Comparison of ENCODE assay signal across 23 cellular contexts in genomic region chr5:58786904-58787303, GRCh38.
A peak's percentile ranks its signal among the peaks of the same experiment; 100 is the strongest.
DNase-seq lines count a peak whose midpoint lies in the region; ATAC-seq and TF ChIP-seq lines count a peak whose summit lies in the region.
"Had no signal": no experiment of that assay in that cellular context is flagged by ENCODE, and none has a peak within 500 bp of the region (broad histone marks: within the 10 kb centered on the region; RNA-seq: fewer than 3 reads in every experiment).

No MANE protein-coding gene starts in this region.

- H3K4me1 ChIP-seq in neural progenitor cell: no peaks in the 10 kb centered on the region
- H3K4me1 ChIP-seq in CD8-positive, alpha-beta memory T cell (ENCODE audit: insufficient read depth, low read length): no peaks in the 10 kb centered on the region
- H3K4me1 ChIP-seq: right lobe of liver, transverse colon had no signal

- no peak overlapping the region for H3K9ac ChIP-seq in neural progenitor cell
- H3K9ac ChIP-seq: KMS-11 had no signal

- intact Hi-C loops in activated CD4-positive, alpha-beta memory T cell treated with anti-CD3 and anti-CD28 coated beads for 36 hours (cut with micrococcal nuclease): no loop called here

- DNase-seq in activated CD4-positive, alpha-beta memory T cell treated with anti-CD3 and anti-CD28 coated beads for 36 hours: peak; percentile 26
- no peak for DNase-seq in activated CD4-positive, alpha-beta memory T cell treated with anti-CD3 and anti-CD28 coated beads, Interleukin-2, amount 10 ng/mL, durations not matched to agents 7 days and 5 days
- DNase-seq in GM20000 (ENCODE audit: low spot score) (peak; percentile 11), neural progenitor cell (ENCODE audit: low spot score) (no peak), SW 1271 (lab: John Stamatoyannopoulos, UW) (no peak), GM19240 (ENCODE audit: insufficient read length, low spot score) (no peak)
- DNase-seq in CD8-positive, alpha-beta memory T cell: no peak
- DNase-seq: activated CD4-positive, alpha-beta T cell treated with anti-CD3 and anti-CD28 coated beads, Interleukin-2, amount 10 ng/mL, durations not matched to agents 24 days and 14 days; CD4-positive, CD25-positive, alpha-beta regulatory T cell; DND-41; effector memory CD4-positive, alpha-beta T cell; left cardiac atrium; mucosa of descending colon; NCI-H1417 treated with DMSO at 0.1 percent for 48 hours; NCI-H226; right lobe of liver; stimulated activated CD4-positive, alpha-beta T cell treated with anti-CD3 and anti-CD28 coated beads, Interleukin-4, amount 100 ng/mL, for 1 hour; transverse colon had no signal

- no peak overlapping the region for H3K4me3 Mint-ChIP-seq in activated CD4-positive, alpha-beta memory T cell treated with anti-CD3 and anti-CD28 coated beads for 36 hours
- no peak overlapping the region for H3K4me3 Mint-ChIP-seq in activated CD4-positive, alpha-beta memory T cell treated with anti-CD3 and anti-CD28 coated beads, Interleukin-2, amount 10 ng/mL, durations not matched to agents 7 days and 5 days
- H3K4me3 Mint-ChIP-seq in neural progenitor cell: no peak overlapping the region
- no peak overlapping the region for H3K4me3 Mint-ChIP-seq in CD8-positive, alpha-beta memory T cell
- H3K4me3 Mint-ChIP-seq: activated CD4-positive, alpha-beta T cell treated with anti-CD3 and anti-CD28 coated beads, Interleukin-2, amount 10 ng/mL, durations not matched to agents 24 days and 14 days; CD4-positive, CD25-positive, alpha-beta regulatory T cell; T-helper 1 cell treated with Interleukin-12 subunit alpha and Interleukin-12 subunit beta and Interleukin-4 antibody, amounts not matched to agents 30 μg/mL and 1 μg/mL, for 36 hours had no signal

- H3K9me3 ChIP-seq in neural progenitor cell (ENCODE audit: low read depth): no peaks in the 10 kb centered on the region
- no peaks in the 10 kb centered on the region for H3K9me3 ChIP-seq in CD8-positive, alpha-beta memory T cell (ENCODE audit: low read length)
- H3K9me3 ChIP-seq: mucosa of descending colon, right lobe of liver, transverse colon had no signal

- H4K20me1 ChIP-seq in neural progenitor cell (ENCODE audit: low read depth): no peaks in the 10 kb centered on the region

- ATAC-seq in HG03139 (IDR thresholded peaks at IDR 0.05; ENCODE audit: unreplicated experiment): peak; percentile 60
- ATAC-seq: left cardiac atrium, mucosa of descending colon, right lobe of liver, Right ventricle myocardium inferior had no signal

- no peak overlapping the region for H3K4me3 ChIP-seq in neural progenitor cell
- H3K4me3 ChIP-seq in CD8-positive, alpha-beta memory T cell (ENCODE audit: low read length): no peak overlapping the region
- H3K4me3 ChIP-seq: cardiac muscle cell, mucosa of descending colon, right lobe of liver, transverse colon had no signal

- no peak for TF ChIP-seq CTCF in GM20000 (IDR thresholded peaks at IDR 0.05; ENCODE audit: extremely low read depth, missing control alignments)
- no peak for TF ChIP-seq CTCF in neural progenitor cell (IDR thresholded peaks at IDR 0.05)

- H3K27me3 Mint-ChIP-seq in activated CD4-positive, alpha-beta memory T cell treated with anti-CD3 and anti-CD28 coated beads for 36 hours: peaks cover 16% of the 10 kb centered on the region
- peaks cover 17% of the 10 kb centered on the region for H3K27me3 Mint-ChIP-seq in activated CD4-positive, alpha-beta memory T cell treated with anti-CD3 and anti-CD28 coated beads, Interleukin-2, amount 10 ng/mL, durations not matched to agents 7 days and 5 days
- peaks cover 2% of the 10 kb centered on the region for H3K27me3 Mint-ChIP-seq in neural progenitor cell (ENCODE audit: insufficient read depth, low read depth)
- peaks cover 3 to 34% of the 10 kb centered on the region in 2 donors for H3K27me3 Mint-ChIP-seq in CD8-positive, alpha-beta memory T cell

- H3K27me3 ChIP-seq in neural progenitor cell: no peaks in the 10 kb centered on the region
- H3K27me3 ChIP-seq in CD8-positive, alpha-beta memory T cell (ENCODE audit: insufficient read depth, low read length, poor library complexity, severe bottlenecking): no peaks in the 10 kb centered on the region
- H3K27me3 ChIP-seq: cardiac muscle cell, right lobe of liver, transverse colon had no signal

- H3K36me3 ChIP-seq in neural progenitor cell: no peaks in the 10 kb centered on the region
- no peaks in the 10 kb centered on the region for H3K36me3 ChIP-seq in CD8-positive, alpha-beta memory T cell (ENCODE audit: insufficient read depth, low read length)
- H3K36me3 ChIP-seq: cardiac muscle cell, right lobe of liver, transverse colon had no signal

- no peaks in the 10 kb centered on the region for H3K9me3 Mint-ChIP-seq in activated CD4-positive, alpha-beta memory T cell treated with anti-CD3 and anti-CD28 coated beads for 36 hours
- no peaks in the 10 kb centered on the region for H3K9me3 Mint-ChIP-seq in activated CD4-positive, alpha-beta memory T cell treated with anti-CD3 and anti-CD28 coated beads, Interleukin-2, amount 10 ng/mL, durations not matched to agents 7 days and 5 days
- H3K9me3 Mint-ChIP-seq in neural progenitor cell: no peaks in the 10 kb centered on the region
- H3K9me3 Mint-ChIP-seq in CD8-positive, alpha-beta memory T cell: no peaks in the 10 kb centered on the region
- H3K9me3 Mint-ChIP-seq: activated CD4-positive, alpha-beta T cell treated with anti-CD3 and anti-CD28 coated beads, Interleukin-2, amount 10 ng/mL, durations not matched to agents 24 days and 14 days; CD4-positive, CD25-positive, alpha-beta regulatory T cell; T-helper 1 cell treated with Interleukin-12 subunit alpha and Interleukin-12 subunit beta and Interleukin-4 antibody, amounts not matched to agents 30 μg/mL and 1 μg/mL, for 36 hours had no signal

- no peaks in the 10 kb centered on the region for H3F3A ChIP-seq in neural progenitor cell (ENCODE audit: low read depth)

- H3K36me3 Mint-ChIP-seq in activated CD4-positive, alpha-beta memory T cell treated with anti-CD3 and anti-CD28 coated beads for 36 hours: no peaks in the 10 kb centered on the region
- H3K36me3 Mint-ChIP-seq in activated CD4-positive, alpha-beta memory T cell treated with anti-CD3 and anti-CD28 coated beads, Interleukin-2, amount 10 ng/mL, durations not matched to agents 7 days and 5 days (ENCODE audit: low read depth): no peaks in the 10 kb centered on the region
- peaks cover 5% of the 10 kb centered on the region for H3K36me3 Mint-ChIP-seq in neural progenitor cell
- no peaks in the 10 kb centered on the region for H3K36me3 Mint-ChIP-seq in CD8-positive, alpha-beta memory T cell
- H3K36me3 Mint-ChIP-seq: CD4-positive, CD25-positive, alpha-beta regulatory T cell had no signal

- H2AFZ ChIP-seq in neural progenitor cell (replicated peaks): no peak overlapping the region

- H3K4me2 ChIP-seq in neural progenitor cell: no peak overlapping the region
- H3K4me2 ChIP-seq: KMS-11 had no signal

- POLR2A ChIA-PET in activated CD4-positive, alpha-beta memory T cell treated with anti-CD3 and anti-CD28 coated beads for 36 hours (lab: Charles Lee): no interaction called here
- POLR2A ChIA-PET in activated CD4-positive, alpha-beta memory T cell treated with anti-CD3 and anti-CD28 coated beads, Interleukin-2, amount 10 ng/mL, durations not matched to agents 7 days and 5 days (lab: Charles Lee): no interaction called here
- POLR2A ChIA-PET in CD8-positive, alpha-beta memory T cell (lab: Charles Lee): no interaction called here

- no peaks in the 10 kb centered on the region for H3K79me2 ChIP-seq in neural progenitor cell (ENCODE audit: low read depth)

- CTCF ChIA-PET in activated CD4-positive, alpha-beta memory T cell treated with anti-CD3 and anti-CD28 coated beads for 36 hours (lab: Charles Lee): no interaction called here
- CTCF ChIA-PET in activated CD4-positive, alpha-beta memory T cell treated with anti-CD3 and anti-CD28 coated beads, Interleukin-2, amount 10 ng/mL, durations not matched to agents 7 days and 5 days (lab: Charles Lee): no interaction called here
- CTCF ChIA-PET in CD8-positive, alpha-beta memory T cell (lab: Charles Lee): no interaction called here

- H3K27ac Mint-ChIP-seq in activated CD4-positive, alpha-beta memory T cell treated with anti-CD3 and anti-CD28 coated beads for 36 hours: no peak overlapping the region
- no peak overlapping the region for H3K27ac Mint-ChIP-seq in activated CD4-positive, alpha-beta memory T cell treated with anti-CD3 and anti-CD28 coated beads, Interleukin-2, amount 10 ng/mL, durations not matched to agents 7 days and 5 days
- H3K27ac Mint-ChIP-seq in neural progenitor cell: peak overlapping the region; percentile 96
- no peak overlapping the region for H3K27ac Mint-ChIP-seq in CD8-positive, alpha-beta memory T cell
- H3K27ac Mint-ChIP-seq: activated CD4-positive, alpha-beta T cell treated with anti-CD3 and anti-CD28 coated beads, Interleukin-2, amount 10 ng/mL, durations not matched to agents 24 days and 14 days; CD4-positive, CD25-positive, alpha-beta regulatory T cell; T-helper 1 cell treated with Interleukin-12 subunit alpha and Interleukin-12 subunit beta and Interleukin-4 antibody, amounts not matched to agents 30 μg/mL and 1 μg/mL, for 36 hours had no signal

- peaks cover 2% of the 10 kb centered on the region for H3K4me1 Mint-ChIP-seq in activated CD4-positive, alpha-beta memory T cell treated with anti-CD3 and anti-CD28 coated beads for 36 hours (ENCODE audit: low read depth)
- H3K4me1 Mint-ChIP-seq in activated CD4-positive, alpha-beta memory T cell treated with anti-CD3 and anti-CD28 coated beads, Interleukin-2, amount 10 ng/mL, durations not matched to agents 7 days and 5 days: no peaks in the 10 kb centered on the region
- peaks cover 30% of the 10 kb centered on the region for H3K4me1 Mint-ChIP-seq in neural progenitor cell
- peaks cover 0 to 3% (median 0%) of the 10 kb centered on the region in 3 donors for H3K4me1 Mint-ChIP-seq in CD8-positive, alpha-beta memory T cell
- H3K4me1 Mint-ChIP-seq: CD4-positive, CD25-positive, alpha-beta regulatory T cell had no signal

- no peak overlapping the region for H3K27ac ChIP-seq in neural progenitor cell
- no peak overlapping the region for H3K27ac ChIP-seq in CD8-positive, alpha-beta memory T cell (ENCODE audit: low read depth, low read length)
- H3K27ac ChIP-seq: cardiac muscle cell, KMS-11, right lobe of liver, transverse colon had no signal

Comparison
In these comparisons a context has a peak if more than half of its experiments do, and no peak if none do; other contexts are left out.
1. DNase-seq: peak in activated CD4-positive, alpha-beta memory T cell treated with anti-CD3 and anti-CD28 coated beads for 36 hours (single experiment) and GM20000 (single experiment); none in activated CD4-positive, alpha-beta memory T cell treated with anti-CD3 and anti-CD28 coated beads, Interleukin-2, amount 10 ng/mL, durations not matched to agents 7 days and 5 days (single experiment), neural progenitor cell (single experiment), SW 1271 (0 of 2), CD8-positive, alpha-beta memory T cell (0 of 5) and GM19240 (single experiment).